In the genomic region with DNA sequence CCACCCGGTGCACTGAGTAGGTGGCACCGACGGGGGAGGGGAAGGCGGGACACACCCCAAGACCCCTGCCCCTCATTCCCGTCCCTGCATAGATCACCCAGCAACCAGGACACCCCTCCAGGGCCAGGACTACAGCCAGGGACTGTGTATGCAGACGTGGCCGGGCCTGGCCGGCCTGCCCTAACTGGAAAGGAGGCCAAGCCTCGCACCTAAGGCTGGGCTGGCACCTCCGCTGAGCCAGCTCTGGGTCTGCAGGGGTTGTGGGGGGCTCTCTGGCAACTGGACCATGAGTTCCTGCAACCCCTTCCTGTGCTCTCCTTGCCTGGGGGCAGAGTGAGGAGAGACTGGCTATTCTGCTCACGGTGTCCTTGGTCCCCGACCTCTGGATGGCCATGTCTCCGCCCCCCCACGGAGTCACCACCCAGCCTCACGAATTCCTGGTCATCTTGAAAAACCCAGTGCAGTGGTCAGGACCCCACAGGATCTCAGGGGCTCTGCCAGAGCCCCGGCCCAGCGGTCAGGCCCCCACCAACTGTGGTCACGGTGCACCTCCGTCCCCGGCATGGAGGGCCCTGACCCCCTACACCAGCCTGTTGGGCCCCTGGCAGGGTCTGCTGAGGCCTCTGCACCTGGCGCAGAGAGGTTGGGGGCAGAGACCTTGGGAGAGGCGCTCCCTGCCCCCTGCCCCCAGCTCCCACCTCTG, we compare ENCODE assay signal across 2 cellular contexts.
A peak's percentile ranks its signal among the peaks of the same experiment; 100 is the strongest.
TF ChIP-seq lines count a peak whose summit lies in the region.

No MANE protein-coding gene starts in this region.

TF ChIP-seq in GM23338, 12 proteins besides CTCF, POLR2A, EP300 and RAD21 (continues in another document):
- TF ChIP-seq CREB1 (CRISPR knock-in tag; IDR thresholded peaks at IDR 0.05; ENCODE audit: low read depth) (no peak), EZH2phosphoT487 (IDR thresholded peaks at IDR 0.05; ENCODE audit: unreplicated experiment) (no peak), POLR2AphosphoS5 (IDR thresholded peaks at IDR 0.05; ENCODE audit: low read depth) (no peak), ZNF331 (CRISPR knock-in tag; IDR thresholded peaks at IDR 0.05; ENCODE audit: low read depth) (no peak), STAT1 (IDR thresholded peaks at IDR 0.05; ENCODE audit: unreplicated experiment) (no peak), JUNB (IDR thresholded peaks at IDR 0.05; ENCODE audit: unreplicated experiment) (no peak)
- TF ChIP-seq, protein P1, sequence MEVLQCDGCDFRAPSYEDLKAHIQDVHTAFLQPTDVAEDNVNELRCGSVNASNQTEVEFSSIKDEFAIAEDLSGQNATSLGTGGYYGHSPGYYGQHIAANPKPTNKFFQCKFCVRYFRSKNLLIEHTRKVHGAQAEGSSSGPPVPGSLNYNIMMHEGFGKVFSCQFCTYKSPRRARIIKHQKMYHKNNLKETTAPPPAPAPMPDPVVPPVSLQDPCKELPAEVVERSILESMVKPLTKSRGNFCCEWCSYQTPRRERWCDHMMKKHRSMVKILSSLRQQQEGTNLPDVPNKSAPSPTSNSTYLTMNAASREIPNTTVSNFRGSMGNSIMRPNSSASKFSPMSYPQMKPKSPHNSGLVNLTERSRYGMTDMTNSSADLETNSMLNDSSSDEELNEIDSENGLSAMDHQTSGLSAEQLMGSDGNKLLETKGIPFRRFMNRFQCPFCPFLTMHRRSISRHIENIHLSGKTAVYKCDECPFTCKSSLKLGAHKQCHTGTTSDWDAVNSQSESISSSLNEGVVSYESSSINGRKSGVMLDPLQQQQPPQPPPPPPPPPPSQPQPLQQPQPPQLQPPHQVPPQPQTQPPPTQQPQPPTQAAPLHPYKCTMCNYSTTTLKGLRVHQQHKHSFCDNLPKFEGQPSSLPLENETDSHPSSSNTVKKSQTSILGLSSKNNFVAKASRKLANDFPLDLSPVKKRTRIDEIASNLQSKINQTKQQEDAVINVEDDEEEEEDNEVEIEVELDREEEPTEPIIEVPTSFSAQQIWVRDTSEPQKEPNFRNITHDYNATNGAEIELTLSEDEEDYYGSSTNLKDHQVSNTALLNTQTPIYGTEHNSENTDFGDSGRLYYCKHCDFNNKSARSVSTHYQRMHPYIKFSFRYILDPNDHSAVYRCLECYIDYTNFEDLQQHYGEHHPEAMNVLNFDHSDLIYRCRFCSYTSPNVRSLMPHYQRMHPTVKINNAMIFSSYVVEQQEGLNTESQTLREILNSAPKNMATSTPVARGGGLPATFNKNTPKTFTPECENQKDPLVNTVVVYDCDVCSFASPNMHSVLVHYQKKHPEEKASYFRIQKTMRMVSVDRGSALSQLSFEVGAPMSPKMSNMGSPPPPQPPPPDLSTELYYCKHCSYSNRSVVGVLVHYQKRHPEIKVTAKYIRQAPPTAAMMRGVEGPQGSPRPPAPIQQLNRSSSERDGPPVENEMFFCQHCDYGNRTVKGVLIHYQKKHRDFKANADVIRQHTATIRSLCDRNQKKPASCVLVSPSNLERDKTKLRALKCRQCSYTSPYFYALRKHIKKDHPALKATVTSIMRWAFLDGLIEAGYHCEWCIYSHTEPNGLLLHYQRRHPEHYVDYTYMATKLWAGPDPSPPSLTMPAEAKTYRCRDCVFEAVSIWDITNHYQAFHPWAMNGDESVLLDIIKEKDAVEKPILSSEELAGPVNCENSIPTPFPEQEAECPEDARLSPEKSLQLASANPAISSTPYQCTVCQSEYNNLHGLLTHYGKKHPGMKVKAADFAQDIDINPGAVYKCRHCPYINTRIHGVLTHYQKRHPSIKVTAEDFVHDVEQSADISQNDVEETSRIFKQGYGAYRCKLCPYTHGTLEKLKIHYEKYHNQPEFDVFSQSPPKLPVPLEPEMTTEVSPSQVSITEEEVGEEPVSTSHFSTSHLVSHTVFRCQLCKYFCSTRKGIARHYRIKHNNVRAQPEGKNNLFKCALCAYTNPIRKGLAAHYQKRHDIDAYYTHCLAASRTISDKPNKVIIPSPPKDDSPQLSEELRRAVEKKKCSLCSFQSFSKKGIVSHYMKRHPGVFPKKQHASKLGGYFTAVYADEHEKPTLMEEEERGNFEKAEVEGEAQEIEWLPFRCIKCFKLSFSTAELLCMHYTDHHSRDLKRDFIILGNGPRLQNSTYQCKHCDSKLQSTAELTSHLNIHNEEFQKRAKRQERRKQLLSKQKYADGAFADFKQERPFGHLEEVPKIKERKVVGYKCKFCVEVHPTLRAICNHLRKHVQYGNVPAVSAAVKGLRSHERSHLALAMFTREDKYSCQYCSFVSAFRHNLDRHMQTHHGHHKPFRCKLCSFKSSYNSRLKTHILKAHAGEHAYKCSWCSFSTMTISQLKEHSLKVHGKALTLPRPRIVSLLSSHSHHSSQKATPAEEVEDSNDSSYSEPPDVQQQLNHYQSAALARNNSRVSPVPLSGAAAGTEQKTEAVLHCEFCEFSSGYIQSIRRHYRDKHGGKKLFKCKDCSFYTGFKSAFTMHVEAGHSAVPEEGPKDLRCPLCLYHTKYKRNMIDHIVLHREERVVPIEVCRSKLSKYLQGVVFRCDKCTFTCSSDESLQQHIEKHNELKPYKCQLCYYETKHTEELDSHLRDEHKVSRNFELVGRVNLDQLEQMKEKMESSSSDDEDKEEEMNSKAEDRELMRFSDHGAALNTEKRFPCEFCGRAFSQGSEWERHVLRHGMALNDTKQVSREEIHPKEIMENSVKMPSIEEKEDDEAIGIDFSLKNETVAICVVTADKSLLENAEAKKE (CRISPR knock-in tag; IDR thresholded peaks at IDR 0.05), result no peak
- TF ChIP-seq, protein P2, sequence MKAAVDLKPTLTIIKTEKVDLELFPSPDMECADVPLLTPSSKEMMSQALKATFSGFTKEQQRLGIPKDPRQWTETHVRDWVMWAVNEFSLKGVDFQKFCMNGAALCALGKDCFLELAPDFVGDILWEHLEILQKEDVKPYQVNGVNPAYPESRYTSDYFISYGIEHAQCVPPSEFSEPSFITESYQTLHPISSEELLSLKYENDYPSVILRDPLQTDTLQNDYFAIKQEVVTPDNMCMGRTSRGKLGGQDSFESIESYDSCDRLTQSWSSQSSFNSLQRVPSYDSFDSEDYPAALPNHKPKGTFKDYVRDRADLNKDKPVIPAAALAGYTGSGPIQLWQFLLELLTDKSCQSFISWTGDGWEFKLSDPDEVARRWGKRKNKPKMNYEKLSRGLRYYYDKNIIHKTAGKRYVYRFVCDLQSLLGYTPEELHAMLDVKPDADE (IDR thresholded peaks at IDR 0.05), result no peak

TF ChIP-seq in K562, 482 proteins besides CTCF, POLR2A, EP300 and RAD21:
- TF ChIP-seq FOXJ2 (tag; IDR thresholded peaks at IDR 0.05) (no peak), ZNF644 (tag; IDR thresholded peaks at IDR 0.05; ENCODE audit: low read depth) (no peak), WHSC1 (IDR thresholded peaks at IDR 0.05; ENCODE audit: low read length) (no peak), ZBTB7A (IDR thresholded peaks at IDR 0.05; ENCODE audit: borderline replicate concordance, control insufficient read depth, low read depth, low read length) (0 out of 2 replicates have a peak, but pooled peaks have one; percentile 13), NR2C2 (CRISPR knock-in tag; IDR thresholded peaks at IDR 0.05) (0 out of 2 replicates have a peak, but pooled peaks have one; percentile 11), NR2C2 (tag; IDR thresholded peaks at IDR 0.05) (no peak), POLR2G (IDR thresholded peaks at IDR 0.05; ENCODE audit: low read depth, low read length) (no peak)
- TF ChIP-seq, protein P3, sequence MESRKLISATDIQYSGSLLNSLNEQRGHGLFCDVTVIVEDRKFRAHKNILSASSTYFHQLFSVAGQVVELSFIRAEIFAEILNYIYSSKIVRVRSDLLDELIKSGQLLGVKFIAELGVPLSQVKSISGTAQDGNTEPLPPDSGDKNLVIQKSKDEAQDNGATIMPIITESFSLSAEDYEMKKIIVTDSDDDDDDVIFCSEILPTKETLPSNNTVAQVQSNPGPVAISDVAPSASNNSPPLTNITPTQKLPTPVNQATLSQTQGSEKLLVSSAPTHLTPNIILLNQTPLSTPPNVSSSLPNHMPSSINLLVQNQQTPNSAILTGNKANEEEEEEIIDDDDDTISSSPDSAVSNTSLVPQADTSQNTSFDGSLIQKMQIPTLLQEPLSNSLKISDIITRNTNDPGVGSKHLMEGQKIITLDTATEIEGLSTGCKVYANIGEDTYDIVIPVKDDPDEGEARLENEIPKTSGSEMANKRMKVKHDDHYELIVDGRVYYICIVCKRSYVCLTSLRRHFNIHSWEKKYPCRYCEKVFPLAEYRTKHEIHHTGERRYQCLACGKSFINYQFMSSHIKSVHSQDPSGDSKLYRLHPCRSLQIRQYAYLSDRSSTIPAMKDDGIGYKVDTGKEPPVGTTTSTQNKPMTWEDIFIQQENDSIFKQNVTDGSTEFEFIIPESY (CRISPR knock-in tag; IDR thresholded peaks at IDR 0.05), result peak; percentile 0; the same call in 1 of the 2 replicates
- TF ChIP-seq, protein P4, sequence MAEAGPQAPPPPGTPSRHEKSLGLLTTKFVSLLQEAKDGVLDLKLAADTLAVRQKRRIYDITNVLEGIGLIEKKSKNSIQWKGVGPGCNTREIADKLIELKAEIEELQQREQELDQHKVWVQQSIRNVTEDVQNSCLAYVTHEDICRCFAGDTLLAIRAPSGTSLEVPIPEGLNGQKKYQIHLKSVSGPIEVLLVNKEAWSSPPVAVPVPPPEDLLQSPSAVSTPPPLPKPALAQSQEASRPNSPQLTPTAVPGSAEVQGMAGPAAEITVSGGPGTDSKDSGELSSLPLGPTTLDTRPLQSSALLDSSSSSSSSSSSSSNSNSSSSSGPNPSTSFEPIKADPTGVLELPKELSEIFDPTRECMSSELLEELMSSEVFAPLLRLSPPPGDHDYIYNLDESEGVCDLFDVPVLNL (CRISPR knock-in tag; IDR thresholded peaks at IDR 0.05; ENCODE audit: low read depth), result 0 out of 2 replicates have a peak, but pooled peaks have one; percentile 33
